In the genomic region with DNA sequence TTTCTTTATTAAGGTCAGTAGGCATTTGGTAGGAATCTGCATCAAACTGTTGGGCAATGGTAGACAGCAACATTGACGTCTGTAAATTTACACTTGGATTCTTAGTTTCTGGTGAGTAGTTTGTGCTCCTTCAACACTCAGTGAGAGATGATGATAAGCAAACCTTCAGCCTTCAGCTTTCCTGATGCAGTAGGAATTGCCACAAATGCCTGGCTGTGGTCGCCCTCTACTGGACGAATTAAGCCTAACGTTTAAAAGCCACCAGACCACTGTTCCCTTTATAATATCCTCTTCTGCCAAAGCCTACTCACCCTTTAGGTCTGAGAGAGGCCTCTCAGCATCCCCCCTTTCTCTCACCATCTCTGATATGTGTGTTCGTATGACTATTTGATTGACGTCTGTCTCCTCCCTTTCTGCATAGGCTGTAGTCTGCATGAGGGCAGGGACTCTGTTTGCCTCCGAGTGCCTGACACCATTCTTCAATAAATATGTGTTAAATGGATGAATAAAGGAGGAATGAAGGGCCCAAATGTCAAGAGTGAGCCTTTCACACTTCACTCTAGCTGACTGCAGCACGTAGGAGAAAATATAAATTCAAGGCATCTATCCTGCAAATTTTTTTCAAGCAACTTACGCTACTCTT, we compare ENCODE assay signal across 8 cellular contexts. TPM values are rescaled to one million over a fixed set of nuclear protein-coding genes. Genes with fewer than 3 reads are reported as not detected.
DNase-seq lines count a peak whose midpoint lies in the region; ATAC-seq lines count a peak whose summit lies in the region.

No MANE protein-coding gene starts in this region.

- peak; percentile 64 for DNase-seq in ACHN
- DNase-seq in NCI-H2171 (lab: John Stamatoyannopoulos, UW), result peak; percentile 16
- peak; percentile 59 for DNase-seq in cerebellum (ENCODE audit: low spot score)
- peak; percentile 59 for DNase-seq in left lobe of liver (ENCODE audit: low spot score)
- DNase-seq in stimulated activated CD4-positive, alpha-beta T cell treated with anti-CD3 and anti-CD28 coated beads, TNF-alpha, amount 100 ng/mL, for 24 hours (ENCODE audit: low read depth in 3 of 3), result peak; percentile 9 to 48 (median 44)

- ATAC-seq in GM18508 (IDR thresholded peaks at IDR 0.05; ENCODE audit: insufficient read depth, unreplicated experiment) (peak; percentile 81), HG03025 (IDR thresholded peaks at IDR 0.05; ENCODE audit: low FRiP score, unreplicated experiment) (peak; percentile 61), left lobe of liver (peak; percentile 99)
- ATAC-seq in activated CD4-positive, CD25-positive, alpha-beta regulatory T cell treated with anti-CD3 and anti-CD28 coated beads, Interleukin-2, amount 50 U/mL, for 24 hours, result peak; percentile 41 to 53

- in situ Hi-C loops in ACHN (cut with HindIII; ENCODE audit: low pct_ligation_motif_present, low pct_unique_long_range_greater_than_20kb, low sequenced_read_pairs), result loop anchor here (25.0 kb wide), 1 partner anchor 335 kb away; no protein-coding TSS in a partner anchor

RNA-seq across cellular contexts. Expression of a gene that starts 47.0 kb away (rescaled TPM):
- total RNA-seq in cerebellum (32.6 TPM), left lobe of liver (8.5 TPM)

RNA-seq across cellular contexts. Expression of a gene that starts 52.0 kb away (rescaled TPM):
- 1.9 TPM for total RNA-seq in cerebellum
- not detected for total RNA-seq in left lobe of liver

RNA-seq across cellular contexts. Expression of a gene that starts 57.3 kb away (rescaled TPM):
- total RNA-seq in cerebellum (not detected), left lobe of liver (not detected)

Comparison
In these comparisons a context has a peak if more than half of its experiments do, and no peak if none do; other contexts are left out.
1. Peak in every context shown above with its lines: DNase-seq and ATAC-seq.
2. ATAC-seq: peak in every context shown above with its lines; median percentile 99 in left lobe of liver; 81 in GM18508; 61 in HG03025; 47 in activated CD4-positive, CD25-positive, alpha-beta regulatory T cell treated with anti-CD3 and anti-CD28 coated beads, Interleukin-2, amount 50 U/mL, for 24 hours.